ENCODE assay signal across 15 cellular contexts in genomic region chr15:49895337-49896223, GRCh38.
A peak's percentile ranks its signal among the peaks of the same experiment; 100 is the strongest.
DNase-seq lines count a peak whose midpoint lies in the region; ATAC-seq and TF ChIP-seq lines count a peak whose summit lies in the region.
"Had no signal": no experiment of that assay in that cellular context is flagged by ENCODE, and none has a peak within 500 bp of the region (broad histone marks: within the 10 kb centered on the region; RNA-seq: fewer than 3 reads in every experiment).

No MANE protein-coding gene starts in this region.

- TF ChIP-seq CTCF in sigmoid colon (IDR thresholded peaks at IDR 0.05): no peak

- H3K4me3 ChIP-seq in HUES48 (ENCODE audit: low read depth, low read length) (peak overlapping the region; percentile 18; the same call in 1 of the 2 replicates), ectodermal cell (ENCODE audit: insufficient read depth, low read depth, low read length) (no peak overlapping the region), sigmoid colon (no peak overlapping the region)

- peaks cover 22% of the 10 kb centered on the region for H3K4me1 ChIP-seq in HUES48 (ENCODE audit: control insufficient read depth, insufficient read depth, low read length)
- H3K4me1 ChIP-seq in ectodermal cell (ENCODE audit: control insufficient read depth, insufficient read depth, low read length): peaks cover 10% of the 10 kb centered on the region
- peaks cover 0 to 45% (median 34%) of the 10 kb centered on the region in 4 donors for H3K4me1 ChIP-seq in sigmoid colon

- TF ChIP-seq EP300 in sigmoid colon (IDR thresholded peaks at IDR 0.05): no peak

- ATAC-seq in GM21528 (IDR thresholded peaks at IDR 0.05; ENCODE audit: low FRiP score, unreplicated experiment) (no peak), GM18519 (IDR thresholded peaks at IDR 0.05; ENCODE audit: low FRiP score, unreplicated experiment) (no peak)
- ATAC-seq: stimulated activated memory B cell treated with anti-CD40 and anti-IgM and Interleukin-4, amounts not matched to agents 10 μg/mL and 1 μg/mL and 100 μg/mL, for 72 hours had no signal

- 0 out of 2 replicates have a peak overlapping the region, but pooled peaks have one; percentile 4 for H3K9ac ChIP-seq in HUES48 (ENCODE audit: low read depth, low read length)
- H3K9ac ChIP-seq: SK-N-SH had no signal

- peak overlapping the region; percentile 83 for H3K27ac ChIP-seq in HUES48 (ENCODE audit: low read depth, low read length)
- H3K27ac ChIP-seq in ectodermal cell (ENCODE audit: insufficient read depth, low read depth, low read length, poor library complexity, severe bottlenecking): peak overlapping the region; percentile 52
- H3K27ac ChIP-seq in sigmoid colon: peak overlapping the region; percentile 34 to 57 (median 46)

- no peak for TF ChIP-seq POLR2A in sigmoid colon (IDR thresholded peaks at IDR 0.05)

- intact Hi-C loops in sigmoid colon (cut with DNase I): no loop called here

- H3K9me3 ChIP-seq in HUES48 (ENCODE audit: control insufficient read depth, insufficient read depth, low read length) (no peaks in the 10 kb centered on the region), ectodermal cell (ENCODE audit: control insufficient read depth, low read length) (no peaks in the 10 kb centered on the region), sigmoid colon (no peaks in the 10 kb centered on the region)
- H3K9me3 ChIP-seq: SK-N-SH had no signal

- no peaks in the 10 kb centered on the region for H3K36me3 ChIP-seq in HUES48 (ENCODE audit: control insufficient read depth, insufficient read depth, low read length)
- H3K36me3 ChIP-seq in ectodermal cell (ENCODE audit: control insufficient read depth, insufficient read depth, low read length): no peaks in the 10 kb centered on the region
- no peaks in the 10 kb centered on the region for H3K36me3 ChIP-seq in sigmoid colon

- peak; percentile 27 for DNase-seq in left kidney (ENCODE audit: low read depth, low spot score)
- no peak for DNase-seq in sigmoid colon
- DNase-seq in NCI-H2107 treated with DMSO at 0.1 percent for 48 hours (lab: John Stamatoyannopoulos, UW; ENCODE audit: unreplicated experiment): no peak
- DNase-seq in stimulated activated CD4-positive, alpha-beta T cell treated with anti-CD3 and anti-CD28 coated beads, Interleukin-2, amount 100 ng/mL, for 24 hours: no peak
- DNase-seq: activated T-cell treated with anti-CD3 and anti-CD28 coated beads, Interleukin-2, amount 50 U/mL, for 48 hours; GDM1; Kasumi-1; NCI-H2029 treated with DMSO at 0.1 percent for 48 hours; NK-92 treated with Interleukin-12 subunit alpha and Interleukin-12 subunit beta, amount 100 ng/mL, for 24 hours; SK-N-SH had no signal

- H3K27me3 ChIP-seq in HUES48 (ENCODE audit: control insufficient read depth, insufficient read depth, low read length) (no peaks in the 10 kb centered on the region), ectodermal cell (ENCODE audit: control insufficient read depth, insufficient read depth, low read length, poor library complexity, severe bottlenecking) (no peaks in the 10 kb centered on the region), sigmoid colon (no peaks in the 10 kb centered on the region)

- 47 to 49% methylated on average over 5 to 6 of the region's 6 CpGs for WGBS in ectodermal cell, 2 experiments
- 78 to 80% methylated on average over 6 of the region's 6 CpGs for WGBS in sigmoid colon, 2 donors
